ENCODE assay signal across 11 cellular contexts in genomic region chr11:96567193-96567592, GRCh38.
A peak's percentile ranks its signal among the peaks of the same experiment; 100 is the strongest.
DNase-seq lines count a peak whose midpoint lies in the region; ATAC-seq lines count a peak whose summit lies in the region.
"Had no signal": no experiment of that assay in that cellular context is flagged by ENCODE, and none has a peak within 500 bp of the region (broad histone marks: within the 10 kb centered on the region; RNA-seq: fewer than 3 reads in every experiment).

No MANE protein-coding gene starts in this region.

- no peak overlapping the region for H3K4ac ChIP-seq in mesendoderm (ENCODE audit: low read depth, low read length)

- H3K27me3 ChIP-seq in CD4-positive, CD25-positive, alpha-beta regulatory T cell (ENCODE audit: control insufficient read depth, insufficient read depth, low read length): no peaks in the 10 kb centered on the region
- H3K27me3 ChIP-seq in MG63 (no peaks in the 10 kb centered on the region), mesendoderm (ENCODE audit: insufficient read depth, low read length, poor library complexity) (no peaks in the 10 kb centered on the region)

- no peak overlapping the region for H3K4me3 ChIP-seq in CD4-positive, CD25-positive, alpha-beta regulatory T cell (ENCODE audit: low read depth, low read length)
- H3K4me3 ChIP-seq in MG63 (peak overlapping the region; percentile 22), mesendoderm (ENCODE audit: low read length) (no peak overlapping the region)

- no peak overlapping the region for H2BK5ac ChIP-seq in mesendoderm (ENCODE audit: low read length)

- no peak for ATAC-seq in CD4-positive, CD25-positive, alpha-beta regulatory T cell (ENCODE audit: low read depth in 2 of 2)
- ATAC-seq in HG03342 (IDR thresholded peaks at IDR 0.05; ENCODE audit: unreplicated experiment): no peak

- no peak overlapping the region for H3K4me3 Mint-ChIP-seq in CD4-positive, CD25-positive, alpha-beta regulatory T cell
- H3K4me3 Mint-ChIP-seq: IgD-negative memory B cell had no signal

- H2AK5ac ChIP-seq in mesendoderm (ENCODE audit: low read length): no peak overlapping the region

- no peaks in the 10 kb centered on the region for H3K79me2 ChIP-seq in mesendoderm (ENCODE audit: control insufficient read depth, insufficient read depth, low read length)

- no peaks in the 10 kb centered on the region for H3K4me1 Mint-ChIP-seq in CD4-positive, CD25-positive, alpha-beta regulatory T cell
- H3K4me1 Mint-ChIP-seq: IgD-negative memory B cell had no signal

- no peak overlapping the region for H2BK15ac ChIP-seq in mesendoderm (replicated peaks; ENCODE audit: low read depth)

- no peak overlapping the region for H3K56ac ChIP-seq in mesendoderm (ENCODE audit: low read length)

- H3K9ac ChIP-seq in mesendoderm (ENCODE audit: low read length): no peak overlapping the region

- H3K23ac ChIP-seq in mesendoderm (ENCODE audit: low read length): no peak overlapping the region

- H3K4me2 ChIP-seq in mesendoderm (ENCODE audit: low read length): no peak overlapping the region

- H3K18ac ChIP-seq in mesendoderm (ENCODE audit: low read length): no peak overlapping the region

- H3K9me3 Mint-ChIP-seq in CD4-positive, CD25-positive, alpha-beta regulatory T cell: no peaks in the 10 kb centered on the region
- H3K9me3 Mint-ChIP-seq: activated T-helper 2 cell treated with anti-CD3 and anti-CD28 coated beads, Interferon-gamma antibody, Interleukin-2, Interleukin-4, amounts not matched to agents 10 μg/mL and 5 μg/mL and 100 μg/mL, durations not matched to agents 14 hours and 24 hours and 36 hours; IgD-negative memory B cell had no signal

- H3K79me1 ChIP-seq in mesendoderm (ENCODE audit: low read length): no peaks in the 10 kb centered on the region

- no CpG with 5 or more reads among the region's 3 CpGs for WGBS in mesendoderm (ENCODE audit: extremely low coverage, insufficient coverage, low lambda C conversion rate)

- H3K36me3 Mint-ChIP-seq in CD4-positive, CD25-positive, alpha-beta regulatory T cell: no peaks in the 10 kb centered on the region
- H3K36me3 Mint-ChIP-seq: IgD-negative memory B cell had no signal

- H4K8ac ChIP-seq in mesendoderm (ENCODE audit: low read depth, low read length): no peak overlapping the region

- H3K27ac ChIP-seq in CD4-positive, CD25-positive, alpha-beta regulatory T cell (ENCODE audit: insufficient read depth, low read length, poor library complexity, severe bottlenecking): no peak overlapping the region
- no peak overlapping the region for H3K27ac ChIP-seq in mesendoderm (ENCODE audit: low read depth, low read length)

- no peaks in the 10 kb centered on the region for H3K9me3 ChIP-seq in CD4-positive, CD25-positive, alpha-beta regulatory T cell (ENCODE audit: control insufficient read depth in 2 of 2, low read length in 2 of 2)
- no peaks in the 10 kb centered on the region for H3K9me3 ChIP-seq in MG63

- H3K36me3 ChIP-seq in CD4-positive, CD25-positive, alpha-beta regulatory T cell (ENCODE audit: control insufficient read depth, insufficient read depth, low read length): no peaks in the 10 kb centered on the region
- H3K36me3 ChIP-seq in MG63 (no peaks in the 10 kb centered on the region), mesendoderm (ENCODE audit: control insufficient read depth, insufficient read depth, low read length) (no peaks in the 10 kb centered on the region)

- H3K4me1 ChIP-seq in CD4-positive, CD25-positive, alpha-beta regulatory T cell (ENCODE audit: control insufficient read depth, insufficient read depth, low read length, poor library complexity, severe bottlenecking): no peaks in the 10 kb centered on the region
- H3K4me1 ChIP-seq in mesendoderm (ENCODE audit: control insufficient read depth, low read depth, low read length): no peaks in the 10 kb centered on the region

- DNase-seq in CD4-positive, CD25-positive, alpha-beta regulatory T cell: peak in 2 of 3 donors; percentile 18 to 26
- DNase-seq in MG63: no peak
- peak; percentile 10 for DNase-seq in central memory CD4-positive, alpha-beta T cell
- DNase-seq in mesendoderm: peak; percentile 68
- DNase-seq in NCI-H1105 treated with DMSO at 0.1 percent for 48 hours (lab: John Stamatoyannopoulos, UW): no peak
- no peak for DNase-seq in ureter (ENCODE audit: low spot score)
- no peak for DNase-seq in T1000 (lab: John Stamatoyannopoulos, UW)
- DNase-seq: NCI-H510A had no signal

- no peak overlapping the region for H4K5ac ChIP-seq in mesendoderm (ENCODE audit: low read length)

- peaks cover 5% of the 10 kb centered on the region for H3K27me3 Mint-ChIP-seq in CD4-positive, CD25-positive, alpha-beta regulatory T cell
- H3K27me3 Mint-ChIP-seq: IgD-negative memory B cell had no signal

- no peak overlapping the region for H2BK120ac ChIP-seq in mesendoderm (ENCODE audit: low read depth, low read length)

- no peak overlapping the region for H3K27ac Mint-ChIP-seq in CD4-positive, CD25-positive, alpha-beta regulatory T cell
- H3K27ac Mint-ChIP-seq: activated T-helper 2 cell treated with anti-CD3 and anti-CD28 coated beads, Interferon-gamma antibody, Interleukin-2, Interleukin-4, amounts not matched to agents 10 μg/mL and 5 μg/mL and 100 μg/mL, durations not matched to agents 14 hours and 24 hours and 36 hours; IgD-negative memory B cell had no signal

Comparison
In these comparisons a context has a peak if more than half of its experiments do, and no peak if none do; other contexts are left out.
1. DNase-seq: peak in CD4-positive, CD25-positive, alpha-beta regulatory T cell (2 of 3), central memory CD4-positive, alpha-beta T cell (single experiment) and mesendoderm (single experiment); none in MG63 (single experiment), NCI-H1105 treated with DMSO at 0.1 percent for 48 hours (single experiment), ureter (single experiment) and T1000 (single experiment).